ENCODE assay signal across 31 cellular contexts in genomic region chr1:5554784-5555183, GRCh38.
"Had no signal": no experiment of that assay in that cellular context is flagged by ENCODE, and none has a peak within 500 bp of the region (broad histone marks: within the 10 kb centered on the region; RNA-seq: fewer than 3 reads in every experiment).

No MANE protein-coding gene starts in this region.

- H3K27me3 ChIP-seq: MG63 had no signal

- H3K9me3 ChIP-seq: MG63 had no signal

- DNase-seq: Karpas-422, Kasumi-1, KG1, MG63, MM.1S, NCI-H1048, NCI-H1092, NCI-H1092 treated with DMSO at 0.1 percent for 48 hours, NCI-H1105, NCI-H1105 treated with DMSO at 0.1 percent for 48 hours, NCI-H1417 treated with DMSO at 0.1 percent for 48 hours, NCI-H1436, NCI-H1436 treated with DMSO at 0.1 percent for 48 hours, NCI-H146, NCI-H1694, NCI-H1694 treated with DMSO at 0.1 percent for 48 hours, NCI-H187, NCI-H187 treated with DMSO at 0.1 percent for 48 hours, NCI-H1930, NCI-H2029 treated with DMSO at 0.1 percent for 48 hours, NCI-H2081, NCI-H2081 treated with DMSO at 0.1 percent for 48 hours, NCI-H2107, NCI-H2171, NCI-H2171 treated with DMSO at 0.1 percent for 48 hours, NCI-H2227 treated with DMSO at 0.1 percent for 48 hours, NCI-H226, NCI-H345, NCI-H446, NCI-H446 treated with DMSO at 0.1 percent for 48 hours had no signal

- H3K27ac ChIP-seq: KMS-11 had no signal

- H3K4me3 ChIP-seq: MG63 had no signal

- H3K36me3 ChIP-seq: MG63 had no signal
